ENCODE assay signal across 8 cellular contexts in genomic region chr19:48321622-48322591, GRCh38. TPM values are rescaled to one million over a fixed set of nuclear protein-coding genes. Genes with fewer than 3 reads are reported as not detected.
A peak's percentile ranks its signal among the peaks of the same experiment; 100 is the strongest.
DNase-seq lines count a peak whose midpoint lies in the region; ATAC-seq and TF ChIP-seq lines count a peak whose summit lies in the region.

No MANE protein-coding gene starts in this region.

- POLR2A ChIA-PET in T-cell (lab: Charles Lee) = interaction anchor here (0.5 to 3.0 kb wide), 7 partner anchors 8 to 846 kb away, joined by 3 to 20 read pairs (median 3); partner anchors contain the start of genes SYNGR4 (in 1 of the 2) and TMEM143 (in 1 of the 2)

- peak overlapping the region; percentile 72 for H3K4me3 ChIP-seq in left ventricle myocardium inferior
- H3K4me3 ChIP-seq in prostate gland = peak overlapping the region; percentile 41 to 58

- H3K27me3 Mint-ChIP-seq in T-cell = no peaks in the 10 kb centered on the region

- H3K4me1 ChIP-seq in left ventricle myocardium inferior = peaks cover 65% of the 10 kb centered on the region
- peaks cover 6% of the 10 kb centered on the region for H3K4me1 ChIP-seq in prostate gland (replicated peaks)

- no peaks in the 10 kb centered on the region for H3K27me3 ChIP-seq in left ventricle myocardium inferior (ENCODE audit: low read depth)
- H3K27me3 ChIP-seq in prostate gland (replicated peaks; ENCODE audit: insufficient read depth) = no peaks in the 10 kb centered on the region

- TF ChIP-seq CTCF in left ventricle myocardium inferior (IDR thresholded peaks at IDR 0.05; ENCODE audit: borderline replicate concordance) (no peak), prostate gland (IDR thresholded peaks at IDR 0.05) (peak in 2 of 4 experiments; percentile 37 to 40)

- H3K4me1 Mint-ChIP-seq in T-cell = peaks cover 60 to 67% (median 63%) of the 10 kb centered on the region in 3 donors

- H3K9me3 ChIP-seq in left ventricle myocardium inferior (replicated peaks) (no peaks in the 10 kb centered on the region), prostate gland (no peaks in the 10 kb centered on the region)

- H3K4me3 Mint-ChIP-seq in T-cell = peak overlapping the region; percentile 91 to 96 (median 95)

- 1% methylated on average over 63 of the region's 63 CpGs for WGBS in prostate gland

- ATAC-seq in GM18498 (IDR thresholded peaks at IDR 0.05; ENCODE audit: unreplicated experiment) = peak; percentile 75
- peak; percentile 66 for ATAC-seq in HG02885 (IDR thresholded peaks at IDR 0.05; ENCODE audit: poor library complexity, unreplicated experiment)
- peak; percentile 70 to 76 (median 72) for ATAC-seq in T-cell (replicated peaks in 1 of 4)

- H3K36me3 ChIP-seq in left ventricle myocardium inferior (no peaks in the 10 kb centered on the region), prostate gland (no peaks in the 10 kb centered on the region)

- peaks cover 4% of the 10 kb centered on the region for H3K36me3 Mint-ChIP-seq in T-cell

- H3K27ac ChIP-seq in left ventricle myocardium inferior (replicated peaks) (peak overlapping the region; percentile 98), prostate gland (peak overlapping the region; percentile 98 to 99)

- DNase-seq in NCI-H146 treated with DMSO at 0.1 percent for 48 hours (lab: John Stamatoyannopoulos, UW; ENCODE audit: unreplicated experiment) (peak; percentile 91), T-cell (peak; percentile 98 to 100 (median 99)), amniotic epithelial cell (ENCODE audit: low read depth) (peak; percentile 97), left ventricle myocardium inferior (peak; percentile 99), prostate gland (ENCODE audit: low spot score) (peak; percentile 98), ureter (ENCODE audit: low spot score) (peak; percentile 99)

- no peaks in the 10 kb centered on the region for H3K9me3 Mint-ChIP-seq in T-cell

- H3K27ac Mint-ChIP-seq in T-cell = peak overlapping the region; percentile 99 to 100

- CTCF ChIA-PET in T-cell (lab: Charles Lee) = interaction anchor here in 1 of 2 donors (0.6 to 5.2 kb wide), 6 partner anchors 12 to 118 kb away, joined by 3 to 123 read pairs (median 3); partner anchors contain the start of genes SYNGR4 and TMEM143

- TF ChIP-seq POLR2A in prostate gland (IDR thresholded peaks at IDR 0.05) = peak; percentile 77

- intact Hi-C loops in left ventricle myocardium inferior (cut with micrococcal nuclease) = no loop called here
- intact Hi-C loops in prostate gland (cut with DNase I) = loop anchor here (2.0 kb wide), 1 partner anchor 69 kb away; the partner anchor contains the start of gene KDELR1

RNA-seq across cellular contexts. Expression of gene EMP3, which starts 3.4 kb away (rescaled TPM):
- total RNA-seq in T-cell (100 to 1,000 TPM; 180 to 373 (median 361) TPM), left ventricle myocardium inferior (32.1 TPM), prostate gland (10 to 100 TPM in 1 of 2 donors, 1 to 10 TPM in 1; 5.9 to 38.6 TPM), ureter (31.6 TPM)

RNA-seq across cellular contexts. Expression of gene TMEM143, which starts 41.8 kb away (rescaled TPM):
- total RNA-seq in T-cell (10 to 100 TPM; 14.5 to 33.5 (median 29.0) TPM), left ventricle myocardium inferior (108 TPM), prostate gland (10 to 100 TPM in 1 of 2 donors, 1 to 10 TPM in 1; 4.6 to 14.9 TPM), ureter (6.7 TPM)

RNA-seq across cellular contexts. Expression of gene SYNGR4, which starts 42.3 kb away (rescaled TPM):
- total RNA-seq in T-cell (not detected), left ventricle myocardium inferior (not detected), prostate gland (1 to 10 TPM in 1 of 2 donors, not detected in 1; 2.8 TPM), ureter (not detected)

RNA-seq across cellular contexts. Expression of gene ZNF114, which starts 52.0 kb away (rescaled TPM):
- total RNA-seq in T-cell (under 1 TPM in 2 of 5 donors, not detected in 3; 0.20 to 0.41 TPM), left ventricle myocardium inferior (0.55 TPM), prostate gland (under 1 TPM; 0.23 to 0.74 TPM), ureter (0.44 TPM)

Comparison
In these comparisons a context has a peak if more than half of its experiments do, and no peak if none do; other contexts are left out.
1. Peak in every context shown above with its lines: DNase-seq, ATAC-seq, H3K4me3 ChIP-seq and H3K27ac ChIP-seq.